8 cellular contexts compared by ENCODE assay signal in the genomic region with DNA sequence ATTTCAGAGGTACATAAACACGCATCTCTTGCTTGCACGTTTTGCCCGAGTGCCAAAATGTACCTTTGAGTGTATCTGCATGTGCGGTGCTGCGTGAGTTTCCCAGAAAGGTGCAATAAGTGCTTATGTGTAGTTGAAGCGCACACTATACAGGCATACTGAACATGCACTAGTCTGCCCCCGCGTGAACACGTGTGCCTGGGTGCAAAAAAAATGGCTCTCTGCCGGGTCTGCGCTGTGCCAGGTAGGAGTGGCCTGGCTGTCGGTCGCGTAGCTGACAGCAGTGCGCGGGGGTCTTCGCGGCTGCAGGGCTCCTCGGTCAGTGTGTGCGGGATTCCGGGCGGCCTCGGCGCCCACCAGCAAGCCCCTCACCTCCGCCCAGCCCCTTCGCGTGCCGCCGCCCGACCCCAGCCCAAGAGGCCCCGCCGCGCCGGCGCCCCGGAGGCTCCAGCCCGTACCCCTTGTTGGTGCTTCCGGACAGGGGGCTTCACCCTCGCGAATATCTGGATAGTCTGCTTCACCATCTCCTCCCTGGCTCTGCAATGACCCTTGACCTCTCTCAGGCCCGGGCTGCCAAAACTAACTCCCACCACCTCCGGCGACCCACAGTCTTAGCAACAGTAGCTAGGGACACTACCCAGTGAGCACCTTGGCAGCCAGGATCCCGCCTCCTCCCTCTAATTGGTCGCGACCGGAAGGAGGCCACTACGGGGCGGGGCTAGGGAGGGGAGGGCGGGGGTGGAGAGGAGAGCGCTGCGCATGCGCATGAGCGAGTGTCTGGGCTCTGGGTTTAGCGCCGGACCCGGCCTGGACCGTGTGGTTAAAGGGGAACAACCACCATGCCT. TPM values are rescaled to one million over a fixed set of nuclear protein-coding genes. Genes with fewer than 3 reads are reported as not detected.
DNase-seq lines count a peak whose midpoint lies in the region; ATAC-seq and TF ChIP-seq lines count a peak whose summit lies in the region.

A gene with protein sequence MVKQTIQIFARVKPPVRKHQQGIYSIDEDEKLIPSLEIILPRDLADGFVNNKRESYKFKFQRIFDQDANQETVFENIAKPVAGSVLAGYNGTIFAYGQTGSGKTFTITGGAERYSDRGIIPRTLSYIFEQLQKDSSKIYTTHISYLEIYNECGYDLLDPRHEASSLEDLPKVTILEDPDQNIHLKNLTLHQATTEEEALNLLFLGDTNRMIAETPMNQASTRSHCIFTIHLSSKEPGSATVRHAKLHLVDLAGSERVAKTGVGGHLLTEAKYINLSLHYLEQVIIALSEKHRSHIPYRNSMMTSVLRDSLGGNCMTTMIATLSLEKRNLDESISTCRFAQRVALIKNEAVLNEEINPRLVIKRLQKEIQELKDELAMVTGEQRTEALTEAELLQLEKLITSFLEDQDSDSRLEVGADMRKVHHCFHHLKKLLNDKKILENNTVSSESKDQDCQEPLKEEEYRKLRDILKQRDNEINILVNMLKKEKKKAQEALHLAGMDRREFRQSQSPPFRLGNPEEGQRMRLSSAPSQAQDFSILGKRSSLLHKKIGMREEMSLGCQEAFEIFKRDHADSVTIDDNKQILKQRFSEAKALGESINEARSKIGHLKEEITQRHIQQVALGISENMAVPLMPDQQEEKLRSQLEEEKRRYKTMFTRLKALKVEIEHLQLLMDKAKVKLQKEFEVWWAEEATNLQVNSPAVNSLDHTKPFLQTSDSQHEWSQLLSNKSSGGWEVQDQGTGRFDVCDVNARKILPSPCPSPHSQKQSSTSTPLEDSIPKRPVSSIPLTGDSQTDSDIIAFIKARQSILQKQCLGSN (minus strand): TSS at position 622 of the 845 bp plus-strand sequence. CDS start 98 bp downstream, at position 524.

- TF ChIP-seq CTCF in spleen (IDR thresholded peaks at IDR 0.05 in 8 of 11, conservative IDR thresholded peaks at IDR 0.05 in 3 of 11): no peak

- peak; percentile 99 for ATAC-seq in GM18505 (IDR thresholded peaks at IDR 0.05; ENCODE audit: unreplicated experiment)
- ATAC-seq in HG02970 (IDR thresholded peaks at IDR 0.05; ENCODE audit: low FRiP score, unreplicated experiment): peak; percentile 94

- H3K36me3 ChIP-seq in spleen: no peaks in the 10 kb centered on the region

- TF ChIP-seq POLR2A in GM18505 (IDR thresholded peaks at IDR 0.05; ENCODE audit: borderline replicate concordance, extremely low read depth, insufficient read depth, insufficient read length) (no peak), spleen (IDR thresholded peaks at IDR 0.05) (no peak)

- DNase-seq in NCI-H2029 treated with DMSO at 0.1 percent for 48 hours (lab: John Stamatoyannopoulos, UW) (peak; percentile 91), cerebellar cortex (ENCODE audit: low spot score) (peak; percentile 96), islet precursor cell (peak; percentile 97), spleen (peak; percentile 93), GDM1 (lab: John Stamatoyannopoulos, UW) (no peak)
- peak; percentile 73 for DNase-seq in activated CD4-positive, CD25-positive, alpha-beta regulatory T cell treated with anti-CD3 and anti-CD28 coated beads, Interleukin-2, amount 50 U/mL, for 72 hours

- peak within 1 kb of the TSS; percentile 66 to 84 (median 72) for H3K4me3 ChIP-seq in spleen

- peak within 1 kb of the TSS in 3 of 8 donors; percentile 10 to 50 (median 13) for H3K27ac ChIP-seq in spleen

- H3K4me1 ChIP-seq in spleen: peaks cover 0 to 17% (median 3%) of the 10 kb centered on the region in 6 donors

- H3K9me3 ChIP-seq in spleen: peaks cover 0 to 4% (median 0%) of the 10 kb centered on the region in 8 donors

- H3K27me3 ChIP-seq in spleen (replicated peaks in 1 of 7): peaks cover 0 to 12% (median 0%) of the 10 kb centered on the region in 7 donors

- 4 to 9% (median 5%) methylated on average over 36 to 58 of the region's 58 CpGs for WGBS in spleen, 5 donors

- intact Hi-C loops in spleen (cut with DNase I; ENCODE audit: low total_unique reads): no loop called here

RNA-seq across cellular contexts. Expression of the gene that starts here (rescaled TPM):
- total RNA-seq in spleen: under 1 TPM in 4 of 7 donors, not detected in 3; 0.10 to 0.75 (median 0.36) TPM
- polyA plus RNA-seq in spleen: under 1 TPM; 0.16 to 0.24 (median 0.17) TPM

Comparison
In these comparisons a context has a peak if more than half of its experiments do, and no peak if none do; other contexts are left out.
1. Peak in DNase-seq and H3K4me3 ChIP-seq in spleen; RNA of the gene not detected or under 1 TPM.